Comparison of ENCODE assay signal across 21 cellular contexts in the genomic region with DNA sequence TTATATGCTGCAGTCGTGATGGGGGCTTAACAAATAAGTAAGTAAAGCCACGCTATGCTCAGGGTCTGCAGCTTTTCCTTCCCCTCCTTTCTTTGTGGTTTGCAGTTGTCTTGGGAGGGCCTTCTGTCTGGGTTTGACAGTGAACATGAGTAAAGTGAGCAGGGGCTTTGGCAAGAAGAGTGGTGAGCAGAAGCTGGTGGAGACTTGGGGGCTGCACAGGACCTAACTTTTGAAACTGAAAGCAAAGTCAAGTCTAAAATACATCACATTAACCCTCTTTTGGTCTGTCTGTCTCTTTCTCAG.
A peak's percentile ranks its signal among the peaks of the same experiment; 100 is the strongest.
DNase-seq lines count a peak whose midpoint lies in the region; TF ChIP-seq lines count a peak whose summit lies in the region.
"Had no signal": no experiment of that assay in that cellular context is flagged by ENCODE, and none has a peak within 500 bp of the region (broad histone marks: within the 10 kb centered on the region; RNA-seq: fewer than 3 reads in every experiment).

No MANE protein-coding gene starts in this region.

- H3K9me3 Mint-ChIP-seq in activated naive CD8-positive, alpha-beta T cell treated with anti-CD3 and anti-CD28 coated beads for 36 hours = peaks cover 15% of the 10 kb centered on the region

- no peak overlapping the region for H3K27ac Mint-ChIP-seq in activated naive CD8-positive, alpha-beta T cell treated with anti-CD3 and anti-CD28 coated beads for 36 hours
- H3K27ac Mint-ChIP-seq: activated B cell treated with CpG ODN at 0.5 μM for 24 hours; activated T-helper 17 cell treated with anti-CD3 and anti-CD28 coated beads, Interleukin-2, amount 50 U/mL, for 72 hours; natural killer cell; stimulated activated effector memory CD8-positive, alpha-beta T cell treated with anti-CD3 and anti-CD28 coated beads, Interleukin-12 subunit alpha, Interleukin-12 subunit beta, amount 100 ng/mL, for 72 hours had no signal

- peaks cover 17% of the 10 kb centered on the region for H3K27me3 Mint-ChIP-seq in activated naive CD8-positive, alpha-beta T cell treated with anti-CD3 and anti-CD28 coated beads for 36 hours

- no peak overlapping the region for H3K56ac ChIP-seq in mesendoderm (ENCODE audit: low read length)

- H3K4me2 ChIP-seq in mesendoderm (ENCODE audit: low read length) = no peak overlapping the region

- H3K27me3 ChIP-seq in right atrium auricular region (no peaks in the 10 kb centered on the region), left ventricle myocardium inferior (ENCODE audit: low read depth) (no peaks in the 10 kb centered on the region), brain microvascular endothelial cell (replicated peaks) (no peaks in the 10 kb centered on the region), mesendoderm (ENCODE audit: insufficient read depth, low read length, poor library complexity) (no peaks in the 10 kb centered on the region)
- H3K27me3 ChIP-seq: tibial artery had no signal

- no peaks in the 10 kb centered on the region for H3K79me2 ChIP-seq in mesendoderm (ENCODE audit: control insufficient read depth, insufficient read depth, low read length)

- H3K4me3 Mint-ChIP-seq in activated naive CD8-positive, alpha-beta T cell treated with anti-CD3 and anti-CD28 coated beads for 36 hours = no peak overlapping the region
- H3K4me3 Mint-ChIP-seq: activated B cell treated with CpG ODN at 0.5 μM for 24 hours; activated T-helper 17 cell treated with anti-CD3 and anti-CD28 coated beads, Interleukin-2, amount 50 U/mL, for 72 hours; natural killer cell; stimulated activated effector memory CD8-positive, alpha-beta T cell treated with anti-CD3 and anti-CD28 coated beads, Interleukin-12 subunit alpha, Interleukin-12 subunit beta, amount 100 ng/mL, for 72 hours had no signal

- H2AK5ac ChIP-seq in mesendoderm (ENCODE audit: low read length) = peak overlapping the region; percentile 38

- no peaks in the 10 kb centered on the region for H3K36me3 Mint-ChIP-seq in activated naive CD8-positive, alpha-beta T cell treated with anti-CD3 and anti-CD28 coated beads for 36 hours
- H3K36me3 Mint-ChIP-seq: natural killer cell; stimulated activated effector memory CD8-positive, alpha-beta T cell treated with anti-CD3 and anti-CD28 coated beads, Interleukin-12 subunit alpha, Interleukin-12 subunit beta, amount 100 ng/mL, for 72 hours had no signal

- no peak overlapping the region for H4K5ac ChIP-seq in mesendoderm (ENCODE audit: low read length)

- H3K23ac ChIP-seq in mesendoderm (ENCODE audit: low read length) = no peak overlapping the region

- H3K4me1 ChIP-seq in right atrium auricular region (no peaks in the 10 kb centered on the region), left ventricle myocardium inferior (no peaks in the 10 kb centered on the region), mesendoderm (ENCODE audit: control insufficient read depth, low read depth, low read length) (no peaks in the 10 kb centered on the region)
- H3K4me1 ChIP-seq: lower lobe of right lung, psoas muscle had no signal

- intact Hi-C loops in left ventricle myocardium inferior (cut with micrococcal nuclease) = no loop called here

- H3K27ac ChIP-seq in right atrium auricular region = no peak overlapping the region
- H3K27ac ChIP-seq in left ventricle myocardium inferior (replicated peaks) = no peak overlapping the region
- peak overlapping the region; percentile 74 for H3K27ac ChIP-seq in brain microvascular endothelial cell
- peak overlapping the region; percentile 7 for H3K27ac ChIP-seq in mesendoderm (ENCODE audit: low read depth, low read length)
- H3K27ac ChIP-seq: lower lobe of right lung, psoas muscle, tibial artery had no signal

- H4K8ac ChIP-seq in mesendoderm (ENCODE audit: low read depth, low read length) = no peak overlapping the region

- H3K9ac ChIP-seq in mesendoderm (ENCODE audit: low read length) = no peak overlapping the region

- peaks cover 0 to 11% of the 10 kb centered on the region in 2 donors for H3K9me3 ChIP-seq in right atrium auricular region
- H3K9me3 ChIP-seq in left ventricle myocardium inferior (replicated peaks) = peaks cover 23% of the 10 kb centered on the region

- no peak overlapping the region for H2BK5ac ChIP-seq in mesendoderm (ENCODE audit: low read length)

- no peak overlapping the region for H3K18ac ChIP-seq in mesendoderm (ENCODE audit: low read length)

- no peak for TF ChIP-seq CTCF in right atrium auricular region (IDR thresholded peaks at IDR 0.05)
- TF ChIP-seq CTCF in left ventricle myocardium inferior (IDR thresholded peaks at IDR 0.05; ENCODE audit: borderline replicate concordance) = no peak
- TF ChIP-seq CTCF in brain microvascular endothelial cell (IDR thresholded peaks at IDR 0.05; ENCODE audit: low read depth, low read length, missing control alignments) = no peak

- WGBS in mesendoderm (ENCODE audit: extremely low coverage, insufficient coverage, low lambda C conversion rate) = no CpG with 5 or more reads among the region's 2 CpGs

- H3K79me1 ChIP-seq in mesendoderm (ENCODE audit: low read length) = no peaks in the 10 kb centered on the region

- no peaks in the 10 kb centered on the region for H3K4me1 Mint-ChIP-seq in activated naive CD8-positive, alpha-beta T cell treated with anti-CD3 and anti-CD28 coated beads for 36 hours
- H3K4me1 Mint-ChIP-seq: activated B cell treated with CpG ODN at 0.5 μM for 24 hours; activated T-helper 17 cell treated with anti-CD3 and anti-CD28 coated beads, Interleukin-2, amount 50 U/mL, for 72 hours; natural killer cell; stimulated activated effector memory CD8-positive, alpha-beta T cell treated with anti-CD3 and anti-CD28 coated beads, Interleukin-12 subunit alpha, Interleukin-12 subunit beta, amount 100 ng/mL, for 72 hours had no signal

- H2BK15ac ChIP-seq in mesendoderm (replicated peaks; ENCODE audit: low read depth) = no peak overlapping the region

- DNase-seq in right atrium auricular region (ENCODE audit: low spot score) (peak; percentile 50), left ventricle myocardium inferior (no peak), brain microvascular endothelial cell (no peak), mesendoderm (no peak), DMS114 treated with DMSO at 0.1 percent for 48 hours (lab: John Stamatoyannopoulos, UW; ENCODE audit: unreplicated experiment) (no peak), NCI-H2227 (lab: John Stamatoyannopoulos, UW; ENCODE audit: unreplicated experiment) (no peak)
- no peak for DNase-seq in activated naive CD8-positive, alpha-beta T cell treated with anti-CD3 and anti-CD28 coated beads for 36 hours
- no peak for DNase-seq in stimulated activated CD4-positive, alpha-beta T cell treated with anti-CD3 and anti-CD28 coated beads, Interleukin-2, amount 100 ng/mL, for 48 hours
- DNase-seq: activated B cell treated with CpG ODN at 0.5 μM for 24 hours; DMS79; effector CD4-positive, alpha-beta T cell; lower lobe of right lung; MV-4-11; natural killer cell; NCI-H1930; psoas muscle; SIG-M5; T-helper 2 cell had no signal

- H3K36me3 ChIP-seq in right atrium auricular region = no peaks in the 10 kb centered on the region
- H3K36me3 ChIP-seq in left ventricle myocardium inferior = no peaks in the 10 kb centered on the region
- no peaks in the 10 kb centered on the region for H3K36me3 ChIP-seq in brain microvascular endothelial cell (replicated peaks)
- H3K36me3 ChIP-seq in mesendoderm (ENCODE audit: control insufficient read depth, insufficient read depth, low read length) = no peaks in the 10 kb centered on the region
- H3K36me3 ChIP-seq: lower lobe of right lung, tibial artery had no signal

- in situ Hi-C loops in brain microvascular endothelial cell (cut with HindIII; ENCODE audit: low pct_ligation_motif_present, low sequenced_read_pairs) = no loop called here

- H2BK120ac ChIP-seq in mesendoderm (ENCODE audit: low read depth, low read length) = peak overlapping the region; percentile 7

- no peak overlapping the region for H3K4ac ChIP-seq in mesendoderm (ENCODE audit: low read depth, low read length)

- no peak overlapping the region for H3K4me3 ChIP-seq in right atrium auricular region
- no peak overlapping the region for H3K4me3 ChIP-seq in left ventricle myocardium inferior
- H3K4me3 ChIP-seq in brain microvascular endothelial cell (ENCODE audit: low read depth, low read length) = no peak overlapping the region
- H3K4me3 ChIP-seq in mesendoderm (ENCODE audit: low read length) = no peak overlapping the region
- H3K4me3 ChIP-seq: lower lobe of right lung, psoas muscle, tibial artery had no signal

Comparison
In these comparisons a context has a peak if more than half of its experiments do, and no peak if none do; other contexts are left out.
1. H3K27ac ChIP-seq: peak in brain microvascular endothelial cell (single experiment) and mesendoderm (single experiment); none in right atrium auricular region (0 of 2) and left ventricle myocardium inferior (single experiment).